17 cellular contexts compared by ENCODE assay signal in genomic region chr4:111483375-111484169, GRCh38.
DNase-seq lines count a peak whose midpoint lies in the region; ATAC-seq, FAIRE-seq and TF ChIP-seq lines count a peak whose summit lies in the region.
"Had no signal": no experiment of that assay in that cellular context is flagged by ENCODE, and none has a peak within 500 bp of the region (broad histone marks: within the 10 kb centered on the region; RNA-seq: fewer than 3 reads in every experiment).

No MANE protein-coding gene starts in this region.

- no peak for TF ChIP-seq CTCF in right atrium auricular region (IDR thresholded peaks at IDR 0.05)
- TF ChIP-seq CTCF in WERI-Rb-1 (IDR thresholded peaks at IDR 0.05; ENCODE audit: low read depth, low read length), result no peak

- no peak overlapping the region for H4K12ac ChIP-seq in trophoblast cell (ENCODE audit: low read depth, low read length)

- no peak overlapping the region for H3K14ac ChIP-seq in trophoblast cell (ENCODE audit: low read length)

- no peak overlapping the region for H3K27ac ChIP-seq in right atrium auricular region
- no peak overlapping the region for H3K27ac ChIP-seq in WERI-Rb-1
- H3K27ac ChIP-seq in trophoblast cell (ENCODE audit: low read depth, low read length), result no peak overlapping the region

- H4K91ac ChIP-seq in trophoblast cell (ENCODE audit: low read depth, low read length), result no peak overlapping the region

- H3K36me3 ChIP-seq in right atrium auricular region (no peaks in the 10 kb centered on the region), WERI-Rb-1 (no peaks in the 10 kb centered on the region), trophoblast cell (ENCODE audit: control insufficient read depth in 1 of 2, insufficient read depth in 2 of 2, low read length in 2 of 2) (no peaks in the 10 kb centered on the region)

- H2AK5ac ChIP-seq in trophoblast cell (ENCODE audit: low read length), result no peak overlapping the region

- peak; percentile 17 for DNase-seq in left cardiac atrium
- DNase-seq in right atrium auricular region (ENCODE audit: low spot score), result no peak
- peak; percentile 6 for DNase-seq in WERI-Rb-1
- no peak for DNase-seq in trophoblast cell
- no peak for DNase-seq in GM12891 (ENCODE audit: insufficient read length, low spot score)
- DNase-seq in NCI-H748 treated with DMSO at 0.1 percent for 48 hours (lab: John Stamatoyannopoulos, UW), result no peak
- DNase-seq: ACHN; C1 segment of cervical spinal cord; Calu3; CD4-positive, alpha-beta T cell; DMS79; EL; GOT3; H9 had no signal

- no peaks in the 10 kb centered on the region for H3K9me3 ChIP-seq in right atrium auricular region
- H3K9me3 ChIP-seq in WERI-Rb-1 (ENCODE audit: severe bottlenecking), result no peaks in the 10 kb centered on the region
- H3K9me3 ChIP-seq in trophoblast cell (ENCODE audit: insufficient read depth, low read depth, low read length), result no peaks in the 10 kb centered on the region

- H3K9ac ChIP-seq in trophoblast cell (ENCODE audit: low read length), result no peak overlapping the region

- WGBS in trophoblast cell (ENCODE audit: extremely low coverage, insufficient coverage, insufficient read length), result no CpG with 5 or more reads among the region's 8 CpGs

- no peaks in the 10 kb centered on the region for H3K4me1 ChIP-seq in right atrium auricular region
- no peaks in the 10 kb centered on the region for H3K4me1 ChIP-seq in trophoblast cell (ENCODE audit: control insufficient read depth in 1 of 2, insufficient read depth in 2 of 2, low read length in 2 of 2)

- H3K4ac ChIP-seq in trophoblast cell (ENCODE audit: low read depth, low read length), result no peak overlapping the region

- no peak for TF ChIP-seq POLR2A in GM12891 (IDR thresholded peaks at IDR 0.05; ENCODE audit: low read depth, low read length)

- intact Hi-C loops in left cardiac atrium (cut with DNase I), result no loop called here

- FAIRE-seq in GM12891 (lab: Jason Lieb, UNC), result no peak
- FAIRE-seq: G401.6, GM12892 had no signal

- H3K23ac ChIP-seq in trophoblast cell (ENCODE audit: low read length), result peak overlapping the region; percentile 49

- no peak overlapping the region for H2BK12ac ChIP-seq in trophoblast cell (ENCODE audit: low read length)

- H4K8ac ChIP-seq in trophoblast cell (ENCODE audit: low read depth, low read length), result no peak overlapping the region

- H3K27me3 ChIP-seq in right atrium auricular region (no peaks in the 10 kb centered on the region), WERI-Rb-1 (ENCODE audit: insufficient read depth, low read depth, severe bottlenecking) (peaks cover 25% of the 10 kb centered on the region), trophoblast cell (ENCODE audit: insufficient read depth, low read length) (no peaks in the 10 kb centered on the region)

- no peaks in the 10 kb centered on the region for H3K79me2 ChIP-seq in trophoblast cell (ENCODE audit: control insufficient read depth, insufficient read depth, low read length, poor library complexity)

- no peak overlapping the region for H3K18ac ChIP-seq in trophoblast cell (ENCODE audit: low read length)

- no peak for ATAC-seq in left cardiac atrium
- ATAC-seq in GM19455 (IDR thresholded peaks at IDR 0.05; ENCODE audit: unreplicated experiment), result no peak

- H2BK120ac ChIP-seq in trophoblast cell (ENCODE audit: insufficient read depth, low read length, poor library complexity), result no peak overlapping the region

- H3K4me2 ChIP-seq in trophoblast cell (ENCODE audit: low read length), result no peak overlapping the region

- H3K79me1 ChIP-seq in trophoblast cell (ENCODE audit: low read length), result no peaks in the 10 kb centered on the region

- H3K4me3 ChIP-seq in right atrium auricular region (no peak overlapping the region), WERI-Rb-1 (ENCODE audit: low read depth, low read length) (no peak overlapping the region), trophoblast cell (ENCODE audit: low read depth, low read length) (peak overlapping the region; percentile 13)

- H2AFZ ChIP-seq in trophoblast cell (ENCODE audit: insufficient read depth, low read length, poor library complexity), result no peak overlapping the region

- H2BK5ac ChIP-seq in trophoblast cell (ENCODE audit: low read depth, low read length, poor library complexity), result no peak overlapping the region

TF ChIP-seq in GM12891, 5 proteins besides CTCF, POLR2A, EP300 and RAD21:
- no peak for TF ChIP-seq TAF1 (IDR thresholded peaks at IDR 0.05; ENCODE audit: low read depth, low read length)
- TF ChIP-seq POLR2AphosphoS5 (IDR thresholded peaks at IDR 0.05; ENCODE audit: low read depth, low read length), result no peak
- no peak for TF ChIP-seq POU2F2 (IDR thresholded peaks at IDR 0.05; ENCODE audit: low read depth, low read length)
- TF ChIP-seq SPI1 (IDR thresholded peaks at IDR 0.05; ENCODE audit: low read depth, low read length), result no peak
- TF ChIP-seq PAX5 (IDR thresholded peaks at IDR 0.05; ENCODE audit: insufficient read depth, low read length, severe bottlenecking), result no peak

Comparison
In these comparisons a context has a peak if more than half of its experiments do, and no peak if none do; other contexts are left out.
1. DNase-seq: peak in left cardiac atrium (single experiment) and WERI-Rb-1 (single experiment); none in right atrium auricular region (single experiment), trophoblast cell (0 of 2), GM12891 (single experiment) and NCI-H748 treated with DMSO at 0.1 percent for 48 hours (single experiment).